In genomic region chr11:60316317-60316716, GRCh38 we compare ENCODE assay signal across 1 cellular context.
TF ChIP-seq lines count a peak whose summit lies in the region.

No MANE protein-coding gene starts in this region.

TF ChIP-seq in GM12878, 131 proteins besides CTCF, POLR2A, EP300 and RAD21 (continued from another document):
- TF ChIP-seq TCF3 (IDR thresholded peaks at IDR 0.05; ENCODE audit: borderline replicate concordance, insufficient read depth, low read depth, low read length) (no peak), MAX (IDR thresholded peaks at IDR 0.05; ENCODE audit: low read depth, low read length) (no peak), IKZF2 (IDR thresholded peaks at IDR 0.05) (peak; percentile 48 to 52; a peak in 3 of 4 replicates), TCF12 (IDR thresholded peaks at IDR 0.05; ENCODE audit: low read depth, low read length) (no peak)
